Comparison of ENCODE assay signal across 25 cellular contexts in the genomic region with DNA sequence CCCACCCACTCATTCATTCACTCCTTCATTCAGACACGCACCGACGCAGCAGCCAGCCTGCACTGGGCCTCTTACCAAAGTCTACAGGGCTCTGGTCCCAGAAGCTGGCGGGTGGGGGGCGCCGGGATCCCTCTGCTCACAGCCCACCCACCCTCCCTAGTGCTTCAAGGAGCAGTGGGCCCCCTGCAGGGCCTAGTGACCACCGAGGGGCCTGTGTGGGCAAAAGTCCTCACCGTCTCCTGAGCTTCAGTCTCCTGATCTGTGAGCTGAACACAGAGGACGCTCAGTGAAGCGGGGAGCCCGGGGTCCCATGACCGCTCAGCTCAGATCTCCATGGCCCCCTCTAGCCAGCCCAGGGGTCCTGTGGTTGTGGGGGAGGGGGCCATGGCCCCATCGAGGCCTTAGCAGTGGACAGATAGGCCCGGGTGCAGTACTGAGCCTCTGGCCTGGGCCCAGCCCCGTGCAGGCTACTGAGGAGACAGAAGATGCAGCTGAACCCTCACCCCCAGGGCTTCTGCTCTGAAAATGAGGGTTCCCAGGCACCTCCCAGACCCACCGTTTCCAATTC. TPM values are rescaled to one million over a fixed set of nuclear protein-coding genes. Genes with fewer than 3 reads are reported as not detected.
"Had no signal": no experiment of that assay in that cellular context is flagged by ENCODE, and none has a peak within 500 bp of the region (broad histone marks: within the 10 kb centered on the region; RNA-seq: fewer than 3 reads in every experiment).

No MANE protein-coding gene starts in this region.

- H3K4me1 ChIP-seq: adrenal gland, ascending aorta, parathyroid adenoma, upper lobe of left lung had no signal

- FAIRE-seq: frontal cortex, islet of Langerhans had no signal

- H3K79me2 ChIP-seq: parathyroid adenoma had no signal

- H3K27ac ChIP-seq: adrenal gland, ascending aorta, coronary artery, esophagus muscularis mucosa, neutrophil, parathyroid adenoma, thoracic aorta, upper lobe of left lung had no signal

- H3K9me3 ChIP-seq: adrenal gland, ascending aorta, esophagus muscularis mucosa, neutrophil, thoracic aorta, upper lobe of left lung had no signal

- DNase-seq: activated CD4-positive, alpha-beta T cell treated with anti-CD3 and anti-CD28 coated beads for 1 hour; activated CD4-positive, alpha-beta T cell treated with anti-CD3 and anti-CD28 coated beads, Interleukin-2, amount 50 U/mL, for 4 hours; activated CD8-positive, alpha-beta memory T cell treated with anti-CD3 and anti-CD28 coated beads for 24 hours; activated CD8-positive, alpha-beta memory T cell treated with anti-CD3 and anti-CD28 coated beads, Interleukin-2, amount 50 U/mL, for 48 hours; activated naive CD4-positive, alpha-beta T cell; activated T-cell treated with anti-CD3 and anti-CD28 coated beads, Interleukin-2, amount 50 U/mL, for 4 hours; adrenal gland; left colon; stimulated activated CD4-positive, alpha-beta T cell treated with anti-CD3 and anti-CD28 coated beads, Interleukin-4, amount 100 ng/mL, for 24 hours; stimulated activated naive CD4-positive, alpha-beta T cell treated with Interleukin-2 at 50 U/mL for 16 hours; T-helper 9 cell had no signal

- H3K9ac ChIP-seq: parathyroid adenoma had no signal

- H3K27me3 ChIP-seq: ascending aorta had no signal

- H3K4me3 ChIP-seq: adrenal gland, ascending aorta, coronary artery, esophagus muscularis mucosa, lung, thoracic aorta, upper lobe of left lung had no signal

- ATAC-seq: activated T-cell treated with anti-CD3 and anti-CD28 coated beads, Interleukin-2, amount 50 U/mL, for 4 hours; left colon; naive thymus-derived CD8-positive, alpha-beta T cell had no signal

- H3K36me3 ChIP-seq: adrenal gland, ascending aorta, esophagus muscularis mucosa, neutrophil, thoracic aorta, upper lobe of left lung had no signal

- H2AFZ ChIP-seq: parathyroid adenoma had no signal

RNA-seq across cellular contexts. Expression of gene NTSR1, which starts 54.2 kb away (rescaled TPM):
- total RNA-seq: activated T-helper 2 cell treated with anti-CD3 and anti-CD28 coated beads, Interferon-gamma antibody, Interleukin-2, Interleukin-4, amounts not matched to agents 10 μg/mL and 5 μg/mL and 100 μg/mL, durations not matched to agents 14 hours and 24 hours and 36 hours; ascending aorta; mesenteric fat pad; naive thymus-derived CD8-positive, alpha-beta T cell; T-helper 1 cell treated with Interleukin-12 subunit alpha and Interleukin-12 subunit beta and Interleukin-4 antibody, amounts not matched to agents 30 ng/mL and 1 ng/mL, for 36 hours; thoracic aorta had no signal
- polyA plus RNA-seq: naive thymus-derived CD8-positive, alpha-beta T cell had no signal
